ENCODE assay signal across 8 cellular contexts in the genomic region with DNA sequence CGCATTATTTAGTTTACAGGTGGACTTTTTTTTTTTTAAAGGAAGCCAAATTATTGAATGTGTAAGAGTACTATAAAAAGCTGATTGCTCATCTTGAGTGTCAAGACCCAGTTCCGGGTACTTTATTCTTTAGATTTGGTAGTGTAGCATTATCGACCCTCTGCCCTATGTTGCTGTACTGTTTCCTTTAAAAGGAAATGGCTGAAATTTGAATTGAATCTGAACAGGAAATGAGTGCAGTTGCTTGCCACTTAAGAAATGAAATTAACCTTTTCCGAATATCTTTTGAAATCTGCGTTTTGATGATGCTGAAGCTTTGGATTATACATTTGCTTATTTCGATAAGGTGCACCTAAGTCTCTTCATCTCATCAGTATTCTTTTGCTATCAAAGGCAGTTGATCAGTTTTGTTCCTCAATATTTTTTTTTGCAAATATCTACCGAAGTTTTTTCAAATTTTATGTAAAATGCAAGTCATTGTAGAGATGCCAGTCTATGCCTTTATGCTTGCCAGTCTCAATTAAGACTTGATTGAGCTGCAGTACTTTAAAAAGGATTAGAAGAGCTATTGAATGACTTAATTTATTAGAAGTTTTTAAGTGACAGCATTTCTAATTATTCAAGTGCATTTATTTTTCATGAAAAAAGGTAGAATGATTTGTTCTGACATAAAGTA. TPM values are rescaled to one million over a fixed set of nuclear protein-coding genes. Genes with fewer than 3 reads are reported as not detected.
DNase-seq lines count a peak whose midpoint lies in the region; ATAC-seq and TF ChIP-seq lines count a peak whose summit lies in the region.

No MANE protein-coding gene starts in this region.

- no peaks in the 10 kb centered on the region for H3K9me3 ChIP-seq in testis

- no peaks in the 10 kb centered on the region for H3K9me3 Mint-ChIP-seq in activated CD4-positive, alpha-beta T cell treated with anti-CD3 and anti-CD28 coated beads, Interleukin-2, amount 10 ng/mL, durations not matched to agents 24 days and 14 days
- H3K9me3 Mint-ChIP-seq in activated CD8-positive, alpha-beta T cell treated with anti-CD3 and anti-CD28 coated beads for 36 hours = no peaks in the 10 kb centered on the region
- no peaks in the 10 kb centered on the region for H3K9me3 Mint-ChIP-seq in immature natural killer cell

- POLR2A ChIA-PET in activated CD8-positive, alpha-beta T cell treated with anti-CD3 and anti-CD28 coated beads for 36 hours (lab: Charles Lee) = interaction anchor here (0.5 to 6.4 kb wide), 10 partner anchors 8 to 781 kb away, joined by 3 to 91 read pairs (median 4); a partner anchor contains a TSS
- POLR2A ChIA-PET in GM10248 (lab: Yijun Ruan, JAX) = no interaction called here

- 14 to 15% methylated on average over 7 of the region's 7 CpGs for WGBS in testis, 2 donors

- TF ChIP-seq CTCF in activated CD8-positive, alpha-beta T cell treated with anti-CD3 and anti-CD28 coated beads for 36 hours (IDR thresholded peaks at IDR 0.05) = no peak
- no peak for TF ChIP-seq CTCF in testis (IDR thresholded peaks at IDR 0.05)
- no peak for TF ChIP-seq CTCF in GM10248 (IDR thresholded peaks at IDR 0.05; ENCODE audit: control extremely low read depth, extremely low read depth, low read depth, missing control alignments)

- H3K27me3 Mint-ChIP-seq in activated CD4-positive, alpha-beta T cell treated with anti-CD3 and anti-CD28 coated beads, Interleukin-2, amount 10 ng/mL, durations not matched to agents 24 days and 14 days = no peaks in the 10 kb centered on the region
- no peaks in the 10 kb centered on the region for H3K27me3 Mint-ChIP-seq in activated CD8-positive, alpha-beta T cell treated with anti-CD3 and anti-CD28 coated beads for 36 hours
- H3K27me3 Mint-ChIP-seq in immature natural killer cell (ENCODE audit: low read depth in 3 of 3) = peaks cover 8 to 24% (median 9%) of the 10 kb centered on the region in 3 donors

- ATAC-seq in activated CD8-positive, alpha-beta T cell treated with anti-CD3 and anti-CD28 coated beads for 36 hours = no peak

- H3K36me3 ChIP-seq in testis (ENCODE audit: low read depth, missing control alignments) = no peaks in the 10 kb centered on the region

- H3K36me3 Mint-ChIP-seq in activated CD4-positive, alpha-beta T cell treated with anti-CD3 and anti-CD28 coated beads, Interleukin-2, amount 10 ng/mL, durations not matched to agents 24 days and 14 days (ENCODE audit: low read depth) = peaks cover 36% of the 10 kb centered on the region
- peaks cover 35% of the 10 kb centered on the region for H3K36me3 Mint-ChIP-seq in activated CD8-positive, alpha-beta T cell treated with anti-CD3 and anti-CD28 coated beads for 36 hours (ENCODE audit: low read depth)
- H3K36me3 Mint-ChIP-seq in immature natural killer cell = peaks cover 0 to 4% (median 0%) of the 10 kb centered on the region in 3 donors

- TF ChIP-seq POLR2A in testis (IDR thresholded peaks at IDR 0.05) = no peak

- intact Hi-C loops in activated CD4-positive, alpha-beta T cell treated with anti-CD3 and anti-CD28 coated beads, Interleukin-2, amount 10 ng/mL, durations not matched to agents 24 days and 14 days (cut with micrococcal nuclease) = loop anchor here (10.0 kb wide), 3 partner anchors 178 to 962 kb away; a partner anchor contains a TSS
- intact Hi-C loops in activated CD8-positive, alpha-beta T cell treated with anti-CD3 and anti-CD28 coated beads for 36 hours (cut with micrococcal nuclease) = no loop called here
- intact Hi-C loops in testis (cut with DNase I; ENCODE audit: low total_unique reads) = loop anchor here (10.0 kb wide), 1 partner anchor 48 kb away; a partner anchor contains a TSS

- peak overlapping the region; percentile 94 for H3K27ac Mint-ChIP-seq in activated CD4-positive, alpha-beta T cell treated with anti-CD3 and anti-CD28 coated beads, Interleukin-2, amount 10 ng/mL, durations not matched to agents 24 days and 14 days
- H3K27ac Mint-ChIP-seq in activated CD8-positive, alpha-beta T cell treated with anti-CD3 and anti-CD28 coated beads for 36 hours = peak overlapping the region; percentile 96
- peak overlapping the region; percentile 91 to 99 (median 95) for H3K27ac Mint-ChIP-seq in immature natural killer cell

- no peaks in the 10 kb centered on the region for H3K27me3 ChIP-seq in testis

- DNase-seq in activated CD4-positive, alpha-beta T cell treated with anti-CD3 and anti-CD28 coated beads, Interleukin-2, amount 10 ng/mL, durations not matched to agents 24 days and 14 days = no peak
- no peak for DNase-seq in activated CD4-positive, alpha-beta T cell treated with anti-CD3 and anti-CD28 coated beads for 4 hours
- DNase-seq in activated CD8-positive, alpha-beta T cell treated with anti-CD3 and anti-CD28 coated beads for 36 hours = no peak
- DNase-seq in immature natural killer cell = peak in 1 of 3 donors; percentile 7
- no peak for DNase-seq in testis
- no peak for DNase-seq in NCI-H345 (lab: John Stamatoyannopoulos, UW)
- DNase-seq in GM10248 (ENCODE audit: extremely low spot score) = no peak
- DNase-seq in activated CD4-positive, CD25-positive, alpha-beta regulatory T cell (lab: John Stamatoyannopoulos, UW) = no peak

- H3K4me3 Mint-ChIP-seq in activated CD4-positive, alpha-beta T cell treated with anti-CD3 and anti-CD28 coated beads, Interleukin-2, amount 10 ng/mL, durations not matched to agents 24 days and 14 days = peak overlapping the region; percentile 98
- H3K4me3 Mint-ChIP-seq in activated CD8-positive, alpha-beta T cell treated with anti-CD3 and anti-CD28 coated beads for 36 hours = peak overlapping the region; percentile 98
- H3K4me3 Mint-ChIP-seq in immature natural killer cell = peak overlapping the region; percentile 89 to 97 (median 93)

- CTCF ChIA-PET in activated CD8-positive, alpha-beta T cell treated with anti-CD3 and anti-CD28 coated beads for 36 hours (lab: Charles Lee) = interaction anchor here (1.0 to 4.6 kb wide), 3 partner anchors 12 to 64 kb away, joined by 3 to 22 read pairs (median 3); a partner anchor contains a TSS
- CTCF ChIA-PET in GM10248 (lab: Yijun Ruan, JAX) = interaction anchor here (1.1 to 3.1 kb wide), 4 partner anchors 10 to 55 kb away, joined by 4 to 8 read pairs (median 6); a partner anchor contains a TSS

- peaks cover 36% of the 10 kb centered on the region for H3K4me1 Mint-ChIP-seq in activated CD4-positive, alpha-beta T cell treated with anti-CD3 and anti-CD28 coated beads, Interleukin-2, amount 10 ng/mL, durations not matched to agents 24 days and 14 days
- H3K4me1 Mint-ChIP-seq in activated CD8-positive, alpha-beta T cell treated with anti-CD3 and anti-CD28 coated beads for 36 hours (ENCODE audit: low read depth) = peaks cover 35% of the 10 kb centered on the region
- peaks cover 53 to 64% of the 10 kb centered on the region in 2 donors for H3K4me1 Mint-ChIP-seq in immature natural killer cell

- H3K27ac ChIP-seq in testis = peak overlapping the region in 1 of 2 donors; percentile 100

- H3K4me3 ChIP-seq in testis = peak overlapping the region; percentile 92 to 96

- peaks cover 35% of the 10 kb centered on the region for H3K4me1 ChIP-seq in testis

RNA-seq across cellular contexts. Expression of a gene that starts 1.8 kb away (rescaled TPM):
- 70.2 and 75.3 TPM in 2 replicates for total RNA-seq in activated CD4-positive, alpha-beta T cell treated with anti-CD3 and anti-CD28 coated beads, Interleukin-2, amount 10 ng/mL, durations not matched to agents 24 days and 14 days
- total RNA-seq in activated CD8-positive, alpha-beta T cell treated with anti-CD3 and anti-CD28 coated beads for 36 hours = 10 to 100 TPM; 82.9 to 87.4 TPM
- polyA plus RNA-seq in immature natural killer cell = 10 to 100 TPM; 28.2 to 60.0 (median 35.7) TPM
- 100 to 1,000 TPM; 104 to 118 TPM for total RNA-seq in testis
- polyA plus RNA-seq in testis (ENCODE audit: insufficient read depth, low read depth, low replicate concordance) = 144 TPM

RNA-seq across cellular contexts. Expression of a gene that starts 11.8 kb away (rescaled TPM):
- total RNA-seq in activated CD4-positive, alpha-beta T cell treated with anti-CD3 and anti-CD28 coated beads, Interleukin-2, amount 10 ng/mL, durations not matched to agents 24 days and 14 days = 30.4 and 30.5 TPM in 2 replicates
- total RNA-seq in activated CD8-positive, alpha-beta T cell treated with anti-CD3 and anti-CD28 coated beads for 36 hours = 10 to 100 TPM; 11.0 to 11.9 TPM
- polyA plus RNA-seq in immature natural killer cell (10 to 100 TPM in 2 of 3 donors, 1 to 10 TPM in 1; 7.2 to 18.8 (median 11.3) TPM), testis (ENCODE audit: insufficient read depth, low read depth, low replicate concordance) (8.5 TPM)
- total RNA-seq in testis = 1 to 10 TPM; 5.5 to 7.6 TPM

RNA-seq across cellular contexts. Expression of a gene that starts 11.9 kb away (rescaled TPM):
- total RNA-seq in activated CD4-positive, alpha-beta T cell treated with anti-CD3 and anti-CD28 coated beads, Interleukin-2, amount 10 ng/mL, durations not matched to agents 24 days and 14 days = 167 and 172 TPM in 2 replicates
- 100 to 1,000 TPM; 106 to 114 TPM for total RNA-seq in activated CD8-positive, alpha-beta T cell treated with anti-CD3 and anti-CD28 coated beads for 36 hours
- 1 to 10 TPM; 2.8 to 8.3 (median 4.1) TPM for polyA plus RNA-seq in immature natural killer cell
- total RNA-seq in testis = 100 to 1,000 TPM; 128 to 163 TPM
- 52.2 TPM for polyA plus RNA-seq in testis (ENCODE audit: insufficient read depth, low read depth, low replicate concordance)

RNA-seq across cellular contexts. Expression of a gene that starts 45.1 kb away (rescaled TPM):
- total RNA-seq in activated CD4-positive, alpha-beta T cell treated with anti-CD3 and anti-CD28 coated beads, Interleukin-2, amount 10 ng/mL, durations not matched to agents 24 days and 14 days = 17.9 and 18.0 TPM in 2 replicates
- 1 to 10 TPM; 8.6 to 9.2 TPM for total RNA-seq in activated CD8-positive, alpha-beta T cell treated with anti-CD3 and anti-CD28 coated beads for 36 hours
- 1 to 10 TPM in 2 of 3 donors, not detected in 1; 3.3 to 6.0 TPM for polyA plus RNA-seq in immature natural killer cell
- 10 to 100 TPM; 13.9 to 17.6 TPM for total RNA-seq in testis
- 38.3 TPM for polyA plus RNA-seq in testis (ENCODE audit: insufficient read depth, low read depth, low replicate concordance)

RNA-seq across cellular contexts. Expression of a gene that starts 54.8 kb away (rescaled TPM):
- total RNA-seq in activated CD4-positive, alpha-beta T cell treated with anti-CD3 and anti-CD28 coated beads, Interleukin-2, amount 10 ng/mL, durations not matched to agents 24 days and 14 days = 25.1 and 26.8 TPM in 2 replicates
- 10 to 100 TPM; 24.5 to 27.4 TPM for total RNA-seq in activated CD8-positive, alpha-beta T cell treated with anti-CD3 and anti-CD28 coated beads for 36 hours
- polyA plus RNA-seq in immature natural killer cell (1 to 10 TPM in 2 of 3 donors, not detected in 1; 2.0 to 6.4 TPM), testis (ENCODE audit: insufficient read depth, low read depth, low replicate concordance) (4.4 TPM)
- 1 to 10 TPM; 7.6 to 8.1 TPM for total RNA-seq in testis
